8 cellular contexts compared by ENCODE assay signal in genomic region chr15:74696398-74696729, GRCh38. TPM values are rescaled to one million over a fixed set of nuclear protein-coding genes. Genes with fewer than 3 reads are reported as not detected.
DNase-seq lines count a peak whose midpoint lies in the region; ATAC-seq, FAIRE-seq and TF ChIP-seq lines count a peak whose summit lies in the region.

No MANE protein-coding gene starts in this region.

- H3K9me3 Mint-ChIP-seq in T-cell: no peaks in the 10 kb centered on the region

- peaks cover 9% of the 10 kb centered on the region for H4K20me1 ChIP-seq in smooth muscle cell (ENCODE audit: low read depth)

- H3K36me3 ChIP-seq in left ventricle myocardium inferior (no peaks in the 10 kb centered on the region), smooth muscle cell (ENCODE audit: low read depth) (no peaks in the 10 kb centered on the region)

- FAIRE-seq in HTR-8/SVneo (lab: Jason Lieb, UNC): no peak

- peak overlapping the region; percentile 96 for H2AFZ ChIP-seq in smooth muscle cell (ENCODE audit: low read depth)

- H3K36me3 Mint-ChIP-seq in T-cell: peaks cover 3% of the 10 kb centered on the region

- H3K9ac ChIP-seq in smooth muscle cell (ENCODE audit: low read depth): peak overlapping the region; percentile 97

- peaks cover 51% of the 10 kb centered on the region for H3K79me2 ChIP-seq in smooth muscle cell (ENCODE audit: low read depth)

- H3K9me3 ChIP-seq in left ventricle myocardium inferior (replicated peaks) (no peaks in the 10 kb centered on the region), smooth muscle cell (replicated peaks; ENCODE audit: low read depth) (no peaks in the 10 kb centered on the region)

- H3F3A ChIP-seq in smooth muscle cell (ENCODE audit: low read depth): no peaks in the 10 kb centered on the region

- H3K27ac ChIP-seq in left ventricle myocardium inferior (replicated peaks): peak overlapping the region; percentile 86
- H3K27ac ChIP-seq in smooth muscle cell (ENCODE audit: low read depth): peak overlapping the region; percentile 76

- DNase-seq in T-cell: no peak
- no peak for DNase-seq in left ventricle myocardium inferior
- no peak for DNase-seq in smooth muscle cell (lab: John Stamatoyannopoulos, UW; ENCODE audit: unreplicated experiment)
- no peak for DNase-seq in SK-N-DZ (ENCODE audit: low spot score)
- DNase-seq in erythroblast (lab: John Stamatoyannopoulos, UW): no peak
- no peak for DNase-seq in HCEC 1CT
- DNase-seq in HTR-8/SVneo (ENCODE audit: insufficient read length, low spot score): no peak

- H3K4me1 ChIP-seq in left ventricle myocardium inferior (peaks cover 29% of the 10 kb centered on the region), smooth muscle cell (ENCODE audit: low read depth) (peaks cover 7% of the 10 kb centered on the region)

- no peaks in the 10 kb centered on the region for H3K27me3 Mint-ChIP-seq in T-cell

- TF ChIP-seq CTCF in left ventricle myocardium inferior (IDR thresholded peaks at IDR 0.05; ENCODE audit: borderline replicate concordance) (no peak), smooth muscle cell (IDR thresholded peaks at IDR 0.05; ENCODE audit: borderline replicate concordance, insufficient read depth, poor library complexity, severe bottlenecking) (no peak)

- H3K4me3 Mint-ChIP-seq in T-cell: peak overlapping the region; percentile 97 to 100 (median 100)

- H3K27me3 ChIP-seq in left ventricle myocardium inferior (ENCODE audit: low read depth): no peaks in the 10 kb centered on the region
- peaks cover 10% of the 10 kb centered on the region for H3K27me3 ChIP-seq in smooth muscle cell (ENCODE audit: low read depth)

- POLR2A ChIA-PET in T-cell (lab: Charles Lee): no interaction called here

- H3K4me1 Mint-ChIP-seq in T-cell: peaks cover 48 to 50% (median 48%) of the 10 kb centered on the region in 3 donors

- H3K4me3 ChIP-seq in left ventricle myocardium inferior: peak overlapping the region; percentile 91
- peak overlapping the region; percentile 80 for H3K4me3 ChIP-seq in smooth muscle cell

- intact Hi-C loops in left ventricle myocardium inferior (cut with micrococcal nuclease): no loop called here

- no peak for TF ChIP-seq POLR2A in erythroblast (IDR thresholded peaks at IDR 0.05; ENCODE audit: low read length)

- peak overlapping the region; percentile 97 for H3K4me2 ChIP-seq in smooth muscle cell

- WGBS in smooth muscle cell (ENCODE audit: low lambda C conversion rate): 11% methylated on average over 10 of the region's 10 CpGs

- H3K27ac Mint-ChIP-seq in T-cell: peak overlapping the region; percentile 95

- CTCF ChIA-PET in T-cell (lab: Charles Lee): interaction anchor here in 1 of 2 donors (0.6 to 0.7 kb wide), 2 partner anchors 64 to 80 kb away, joined by 3 to 4 read pairs; no protein-coding TSS in a partner anchor

- peak; percentile 22 for ATAC-seq in GM21723 (IDR thresholded peaks at IDR 0.05; ENCODE audit: unreplicated experiment)
- ATAC-seq in T-cell (replicated peaks in 1 of 4): peak in 1 of 4 experiments; percentile 5

RNA-seq across cellular contexts. Expression of gene EDC3, which starts 0.5 kb away (rescaled TPM):
- total RNA-seq in T-cell (10 to 100 TPM; 31.8 to 49.4 (median 43.2) TPM), left ventricle myocardium inferior (17.2 TPM), smooth muscle cell (18.4 and 23.3 TPM in 2 replicates)
- polyA plus RNA-seq in smooth muscle cell: 26.7 and 32.9 TPM in 2 replicates
- polyA plus RNA-seq in SK-N-DZ (2014; cell fraction: cytosol; rRNA removed): 11.0 and 12.3 TPM in 2 replicates
- 17.5 and 29.6 TPM in 2 replicates for polyA plus RNA-seq in SK-N-DZ (2014; cell fraction: nucleus; rRNA removed)

RNA-seq across cellular contexts. Expression of gene CYP1A1, which starts 29.0 kb away (rescaled TPM):
- total RNA-seq in T-cell (1 to 10 TPM in 3 of 5 donors, under 1 TPM in 1, not detected in 1; 0.14 to 3.3 (median 1.9) TPM), left ventricle myocardium inferior (0.41 TPM), smooth muscle cell (0.81 and 1.9 TPM in 2 replicates)
- polyA plus RNA-seq in smooth muscle cell: 0.09 and 0.13 TPM in 2 replicates
- 0.79 and 1.0 TPM in 2 replicates for polyA plus RNA-seq in SK-N-DZ (2014; cell fraction: cytosol; rRNA removed)
- 0.25 and 2.2 TPM in 2 replicates for polyA plus RNA-seq in SK-N-DZ (2014; cell fraction: nucleus; rRNA removed)

RNA-seq across cellular contexts. Expression of gene CYP1A2, which starts 52.3 kb away (rescaled TPM):
- total RNA-seq in T-cell: not detected
- total RNA-seq in left ventricle myocardium inferior: not detected
- not detected in 2 replicates for total RNA-seq in smooth muscle cell
- polyA plus RNA-seq in smooth muscle cell: not detected in 2 replicates
- polyA plus RNA-seq in SK-N-DZ (2014; cell fraction: cytosol; rRNA removed): not detected in 2 replicates
- not detected in 2 replicates for polyA plus RNA-seq in SK-N-DZ (2014; cell fraction: nucleus; rRNA removed)
